Comparison of ENCODE assay signal across 2 cellular contexts in genomic region chr11:46827995-46828394, GRCh38.
A peak's percentile ranks its signal among the peaks of the same experiment; 100 is the strongest.
TF ChIP-seq lines count a peak whose summit lies in the region.

No MANE protein-coding gene starts in this region.

TF ChIP-seq in A549, 52 proteins besides CTCF, POLR2A, EP300 and RAD21:
- TF ChIP-seq ZNF302 (CRISPR knock-in tag; IDR thresholded peaks at IDR 0.05) (no peak), JUNB (IDR thresholded peaks at IDR 0.05) (no peak), SREBF2 (IDR thresholded peaks at IDR 0.05) (no peak), GATA3 (IDR thresholded peaks at IDR 0.05; ENCODE audit: borderline replicate concordance) (no peak), HMGXB4 (CRISPR knock-in tag; IDR thresholded peaks at IDR 0.05; ENCODE audit: borderline replicate concordance) (no peak), HDAC2 (IDR thresholded peaks at IDR 0.05) (no peak), ESRRA (IDR thresholded peaks at IDR 0.05; ENCODE audit: borderline replicate concordance, low read length) (no peak), POLR2AphosphoS2 (conservative IDR thresholded peaks at IDR 0.05; ENCODE audit: low read length) (no peak), CBX2 (IDR thresholded peaks at IDR 0.05; ENCODE audit: borderline replicate concordance, low read depth) (no peak), HOXB13 (CRISPR knock-in tag; IDR thresholded peaks at IDR 0.05; ENCODE audit: low read depth) (no peak), HOXB5 (CRISPR knock-in tag; IDR thresholded peaks at IDR 0.05) (no peak), TP53 (CRISPR knock-in tag; IDR thresholded peaks at IDR 0.05) (no peak), CHD2 (IDR thresholded peaks at IDR 0.05; ENCODE audit: low read length, partially characterized antibody) (no peak), ELK1 (IDR thresholded peaks at IDR 0.05; ENCODE audit: low read depth, low read length) (no peak)
- TF ChIP-seq, protein P1, sequence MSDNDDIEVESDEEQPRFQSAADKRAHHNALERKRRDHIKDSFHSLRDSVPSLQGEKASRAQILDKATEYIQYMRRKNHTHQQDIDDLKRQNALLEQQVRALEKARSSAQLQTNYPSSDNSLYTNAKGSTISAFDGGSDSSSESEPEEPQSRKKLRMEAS (IDR thresholded peaks at IDR 0.05): no peak
- TF ChIP-seq, protein P2, sequence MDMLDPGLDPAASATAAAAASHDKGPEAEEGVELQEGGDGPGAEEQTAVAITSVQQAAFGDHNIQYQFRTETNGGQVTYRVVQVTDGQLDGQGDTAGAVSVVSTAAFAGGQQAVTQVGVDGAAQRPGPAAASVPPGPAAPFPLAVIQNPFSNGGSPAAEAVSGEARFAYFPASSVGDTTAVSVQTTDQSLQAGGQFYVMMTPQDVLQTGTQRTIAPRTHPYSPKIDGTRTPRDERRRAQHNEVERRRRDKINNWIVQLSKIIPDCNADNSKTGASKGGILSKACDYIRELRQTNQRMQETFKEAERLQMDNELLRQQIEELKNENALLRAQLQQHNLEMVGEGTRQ (IDR thresholded peaks at IDR 0.05): no peak

TF ChIP-seq in K562, 482 proteins besides CTCF, POLR2A, EP300 and RAD21:
- TF ChIP-seq MCM2 (IDR thresholded peaks at IDR 0.05; ENCODE audit: low read depth) (no peak), CAMTA2 (CRISPR knock-in tag; conservative IDR thresholded peaks at IDR 0.05) (no peak), MYNN (IDR thresholded peaks at IDR 0.05) (peak; percentile 98), MYNN (CRISPR knock-in tag; IDR thresholded peaks at IDR 0.05) (no peak), TBL1XR1 (IDR thresholded peaks at IDR 0.05; ENCODE audit: low read length in 2 of 2) (no peak)
